ENCODE assay signal across 17 cellular contexts in the genomic region with DNA sequence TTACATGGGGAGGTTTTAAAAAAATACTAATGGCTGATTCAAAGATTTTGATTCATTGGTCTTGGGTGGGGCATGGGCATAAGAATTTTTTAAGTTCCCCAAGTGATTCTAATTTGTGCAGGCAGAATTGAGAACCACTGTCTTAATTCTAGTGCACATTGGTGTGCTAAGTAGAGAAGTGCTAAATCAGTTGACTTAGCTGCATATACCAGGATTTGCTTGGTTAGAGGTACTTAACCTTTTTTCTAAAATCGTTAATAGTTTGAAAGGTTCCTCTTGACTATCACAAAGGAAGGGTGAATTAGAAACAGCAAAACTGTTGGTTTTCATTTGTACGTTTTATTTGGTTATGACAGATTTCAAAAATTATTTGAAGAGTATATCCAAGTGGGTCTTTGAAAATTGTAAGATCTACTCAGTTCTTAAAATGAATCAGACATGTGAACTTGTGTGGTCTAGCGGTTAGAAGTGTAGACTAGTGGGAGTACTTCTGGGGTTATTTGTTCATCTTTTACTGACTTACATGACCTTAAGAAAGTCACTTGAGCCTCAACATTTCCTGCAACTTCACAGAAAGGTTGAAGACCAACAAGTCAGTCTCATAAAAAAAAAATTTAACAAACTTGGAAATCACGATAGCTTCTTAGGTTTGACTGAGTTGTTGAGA.
A peak's percentile ranks its signal among the peaks of the same experiment; 100 is the strongest.
DNase-seq lines count a peak whose midpoint lies in the region; ATAC-seq lines count a peak whose summit lies in the region.
"Had no signal": no experiment of that assay in that cellular context is flagged by ENCODE, and none has a peak within 500 bp of the region (broad histone marks: within the 10 kb centered on the region; RNA-seq: fewer than 3 reads in every experiment).

No MANE protein-coding gene starts in this region.

- H3K4me1 Mint-ChIP-seq in activated T-cell treated with anti-CD3 and anti-CD28 coated beads, Interleukin-2, amount 50 U/mL, for 24 hours (ENCODE audit: low read depth): peaks cover 54% of the 10 kb centered on the region
- peaks cover 58% of the 10 kb centered on the region for H3K4me1 Mint-ChIP-seq in activated CD8-positive, alpha-beta T cell treated with anti-CD3 and anti-CD28 coated beads, Interleukin-2, amount 10 ng/mL, durations not matched to agents 7 days and 5 days (ENCODE audit: low read depth)
- peaks cover 7% of the 10 kb centered on the region for H3K4me1 Mint-ChIP-seq in stimulated activated memory B cell treated with anti-CD40 and anti-IgM and Interleukin-4, amounts not matched to agents 10 μg/mL and 1 μg/mL and 100 μg/mL, for 72 hours
- H3K4me1 Mint-ChIP-seq: neural crest cell had no signal

- no peak for DNase-seq in activated T-cell treated with anti-CD3 and anti-CD28 coated beads, Interleukin-2, amount 50 U/mL, for 24 hours
- no peak for DNase-seq in activated T-cell treated with anti-CD3 and anti-CD28 coated beads, Interleukin-2, amount 50 U/mL, for 1 hour
- DNase-seq in activated CD8-positive, alpha-beta T cell treated with anti-CD3 and anti-CD28 coated beads, Interleukin-2, amount 10 ng/mL, durations not matched to agents 7 days and 5 days: peak; percentile 53
- DNase-seq in globus pallidus (ENCODE audit: low spot score) (no peak), NCI-H2029 (lab: John Stamatoyannopoulos, UW) (no peak)
- DNase-seq: colonic mucosa, EL, KG1, mammary epithelial cell, NCI-H1417 treated with DMSO at 0.1 percent for 48 hours, NCI-H446, SHP77 treated with DMSO at 0.1 percent for 48 hours, T1000 had no signal

- ATAC-seq in HG02759 (IDR thresholded peaks at IDR 0.05; ENCODE audit: unreplicated experiment) (peak; percentile 66), GM21786 (IDR thresholded peaks at IDR 0.05; ENCODE audit: unreplicated experiment) (no peak)
- peak; percentile 88 for ATAC-seq in activated CD8-positive, alpha-beta T cell treated with anti-CD3 and anti-CD28 coated beads, Interleukin-2, amount 10 ng/mL, durations not matched to agents 7 days and 5 days
- peak; percentile 64 for ATAC-seq in stimulated activated memory B cell treated with anti-CD40 and anti-IgM and Interleukin-4, amounts not matched to agents 10 μg/mL and 1 μg/mL and 100 μg/mL, for 72 hours

- no peaks in the 10 kb centered on the region for H3K27me3 Mint-ChIP-seq in activated T-cell treated with anti-CD3 and anti-CD28 coated beads, Interleukin-2, amount 50 U/mL, for 24 hours
- H3K27me3 Mint-ChIP-seq in activated CD8-positive, alpha-beta T cell treated with anti-CD3 and anti-CD28 coated beads, Interleukin-2, amount 10 ng/mL, durations not matched to agents 7 days and 5 days (ENCODE audit: low read depth): no peaks in the 10 kb centered on the region
- no peaks in the 10 kb centered on the region for H3K27me3 Mint-ChIP-seq in stimulated activated memory B cell treated with anti-CD40 and anti-IgM and Interleukin-4, amounts not matched to agents 10 μg/mL and 1 μg/mL and 100 μg/mL, for 72 hours

- H3K27ac Mint-ChIP-seq in activated T-cell treated with anti-CD3 and anti-CD28 coated beads, Interleukin-2, amount 50 U/mL, for 24 hours: peak overlapping the region; percentile 81
- peak overlapping the region; percentile 80 for H3K27ac Mint-ChIP-seq in activated CD8-positive, alpha-beta T cell treated with anti-CD3 and anti-CD28 coated beads, Interleukin-2, amount 10 ng/mL, durations not matched to agents 7 days and 5 days
- H3K27ac Mint-ChIP-seq in stimulated activated memory B cell treated with anti-CD40 and anti-IgM and Interleukin-4, amounts not matched to agents 10 μg/mL and 1 μg/mL and 100 μg/mL, for 72 hours: peak overlapping the region; percentile 1

- H3K4me3 Mint-ChIP-seq in activated T-cell treated with anti-CD3 and anti-CD28 coated beads, Interleukin-2, amount 50 U/mL, for 24 hours: peak overlapping the region; percentile 6
- peak overlapping the region; percentile 43 for H3K4me3 Mint-ChIP-seq in activated CD8-positive, alpha-beta T cell treated with anti-CD3 and anti-CD28 coated beads, Interleukin-2, amount 10 ng/mL, durations not matched to agents 7 days and 5 days
- H3K4me3 Mint-ChIP-seq in stimulated activated memory B cell treated with anti-CD40 and anti-IgM and Interleukin-4, amounts not matched to agents 10 μg/mL and 1 μg/mL and 100 μg/mL, for 72 hours: no peak overlapping the region
- H3K4me3 Mint-ChIP-seq: neural crest cell had no signal

- no peaks in the 10 kb centered on the region for H3K9me3 Mint-ChIP-seq in activated T-cell treated with anti-CD3 and anti-CD28 coated beads, Interleukin-2, amount 50 U/mL, for 24 hours
- no peaks in the 10 kb centered on the region for H3K9me3 Mint-ChIP-seq in activated CD8-positive, alpha-beta T cell treated with anti-CD3 and anti-CD28 coated beads, Interleukin-2, amount 10 ng/mL, durations not matched to agents 7 days and 5 days (ENCODE audit: insufficient read depth)
- H3K9me3 Mint-ChIP-seq in stimulated activated memory B cell treated with anti-CD40 and anti-IgM and Interleukin-4, amounts not matched to agents 10 μg/mL and 1 μg/mL and 100 μg/mL, for 72 hours: no peaks in the 10 kb centered on the region
- H3K9me3 Mint-ChIP-seq: neural crest cell had no signal

- POLR2A ChIA-PET in activated CD8-positive, alpha-beta T cell treated with anti-CD3 and anti-CD28 coated beads, Interleukin-2, amount 10 ng/mL, durations not matched to agents 7 days and 5 days (lab: Charles Lee): interaction anchor here (0.7 to 5.0 kb wide), 5 partner anchors 50 to 159 kb away, joined by 3 to 36 read pairs (median 3); a partner anchor contains a TSS

- CTCF ChIA-PET in activated CD8-positive, alpha-beta T cell treated with anti-CD3 and anti-CD28 coated beads, Interleukin-2, amount 10 ng/mL, durations not matched to agents 7 days and 5 days (lab: Charles Lee): interaction anchor here (0.6 to 3.0 kb wide), 15 partner anchors 9 to 234 kb away, joined by 3 to 18 read pairs (median 4); no protein-coding TSS in a partner anchor

- peaks cover 57% of the 10 kb centered on the region for H3K36me3 Mint-ChIP-seq in activated T-cell treated with anti-CD3 and anti-CD28 coated beads, Interleukin-2, amount 50 U/mL, for 24 hours (ENCODE audit: low read depth)
- peaks cover 44% of the 10 kb centered on the region for H3K36me3 Mint-ChIP-seq in activated CD8-positive, alpha-beta T cell treated with anti-CD3 and anti-CD28 coated beads, Interleukin-2, amount 10 ng/mL, durations not matched to agents 7 days and 5 days (ENCODE audit: low read depth)
- peaks cover 55% of the 10 kb centered on the region for H3K36me3 Mint-ChIP-seq in stimulated activated memory B cell treated with anti-CD40 and anti-IgM and Interleukin-4, amounts not matched to agents 10 μg/mL and 1 μg/mL and 100 μg/mL, for 72 hours

Comparison
In these comparisons a context has a peak if more than half of its experiments do, and no peak if none do; other contexts are left out.
1. H3K27ac Mint-ChIP-seq: peak in every context shown above with its lines; median percentile 81 in activated T-cell treated with anti-CD3 and anti-CD28 coated beads, Interleukin-2, amount 50 U/mL, for 24 hours; 80 in activated CD8-positive, alpha-beta T cell treated with anti-CD3 and anti-CD28 coated beads, Interleukin-2, amount 10 ng/mL, durations not matched to agents 7 days and 5 days; 1 in stimulated activated memory B cell treated with anti-CD40 and anti-IgM and Interleukin-4, amounts not matched to agents 10 μg/mL and 1 μg/mL and 100 μg/mL, for 72 hours.